ENCODE assay signal across 1 cellular context in genomic region chr12:6752931-6753771, GRCh38.
A peak's percentile ranks its signal among the peaks of the same experiment; 100 is the strongest.
TF ChIP-seq lines count a peak whose summit lies in the region.

MLF2 (minus strand) TSS chr12:6753141; CDS start chr12:6752334, 807 bp downstream.

TF ChIP-seq in HEK293, 187 proteins besides CTCF, POLR2A, EP300 and RAD21 (continued from another document and continues in another):
- TF ChIP-seq ZNF692 (tag by site-specific recombination; IDR thresholded peaks at IDR 0.05), result peak; percentile 86
- TF ChIP-seq ZNF2 (tag by site-specific recombination; IDR thresholded peaks at IDR 0.05), result peak; percentile 66
- peak; percentile 27; the same call in 1 of the 2 replicates for TF ChIP-seq ZSCAN23 (tag by site-specific recombination; IDR thresholded peaks at IDR 0.05)
- TF ChIP-seq ZNF558 (tag by site-specific recombination; IDR thresholded peaks at IDR 0.05), result peak; percentile 14; the same call in 1 of the 2 replicates
- TF ChIP-seq ZNF391 (tag by site-specific recombination; IDR thresholded peaks at IDR 0.05; ENCODE audit: borderline replicate concordance, low read depth), result 0 out of 2 replicates have a peak, but pooled peaks have one; percentile 28
- TF ChIP-seq ZFP69B (tag by site-specific recombination; IDR thresholded peaks at IDR 0.05), result peak; percentile 20; the same call in 1 of the 2 replicates
- no peak for TF ChIP-seq ZNF175 (tag by site-specific recombination; IDR thresholded peaks at IDR 0.05)
- no peak for TF ChIP-seq ZNF433 (tag by site-specific recombination; IDR thresholded peaks at IDR 0.05; ENCODE audit: low read depth)
- no peak for TF ChIP-seq ZNF670 (tag by site-specific recombination; IDR thresholded peaks at IDR 0.05; ENCODE audit: low read depth)
- no peak for TF ChIP-seq ZSCAN4 (tag by site-specific recombination; IDR thresholded peaks at IDR 0.05)
- no peak for TF ChIP-seq ZNF777 (tag by site-specific recombination; IDR thresholded peaks at IDR 0.05; ENCODE audit: borderline replicate concordance)
- TF ChIP-seq KLF8 (tag by site-specific recombination; IDR thresholded peaks at IDR 0.05), result peak; percentile 94
- no peak for TF ChIP-seq ZNF140 (tag by site-specific recombination; IDR thresholded peaks at IDR 0.05)
- 0 out of 2 replicates have a peak, but pooled peaks have one; percentile 20 for TF ChIP-seq BCL11A (tag by site-specific recombination; IDR thresholded peaks at IDR 0.05; ENCODE audit: low read depth)
- no peak for TF ChIP-seq ZNF48 (tag by site-specific recombination; IDR thresholded peaks at IDR 0.05)
- no peak for TF ChIP-seq ZNF488 (tag by site-specific recombination; IDR thresholded peaks at IDR 0.05)
- peak; percentile 8; the same call in 1 of the 2 replicates for TF ChIP-seq ZNF18 (tag by site-specific recombination; IDR thresholded peaks at IDR 0.05)
- TF ChIP-seq KLF16 (tag by site-specific recombination; IDR thresholded peaks at IDR 0.05), result peak; percentile 67
- peak; percentile 78 for TF ChIP-seq ZBTB21 (tag by site-specific recombination; IDR thresholded peaks at IDR 0.05)
- peak; percentile 27; the same call in 1 of the 2 replicates for TF ChIP-seq ZNF16 (tag by site-specific recombination; IDR thresholded peaks at IDR 0.05; ENCODE audit: low read depth)
- peak; percentile 75; the same call in 1 of the 2 replicates for TF ChIP-seq ZBTB7A (tag by site-specific recombination; IDR thresholded peaks at IDR 0.05; ENCODE audit: low read depth)
- TF ChIP-seq SALL2 (tag by site-specific recombination; IDR thresholded peaks at IDR 0.05; ENCODE audit: borderline replicate concordance), result no peak
- TF ChIP-seq KLF7 (tag by site-specific recombination; IDR thresholded peaks at IDR 0.05; ENCODE audit: borderline replicate concordance), result peak; percentile 89; the same call in 1 of the 2 replicates
- TF ChIP-seq IKZF3 (tag by site-specific recombination; IDR thresholded peaks at IDR 0.05), result peak; percentile 89
- TF ChIP-seq ZNF621 (tag by site-specific recombination; IDR thresholded peaks at IDR 0.05), result no peak
- TF ChIP-seq ZNF645 (tag by site-specific recombination; IDR thresholded peaks at IDR 0.05), result no peak
- TF ChIP-seq ZNF510 (tag by site-specific recombination; IDR thresholded peaks at IDR 0.05; ENCODE audit: insufficient replicate concordance), result no peak
- peak; percentile 93 for TF ChIP-seq ZBTB8A (tag by site-specific recombination; IDR thresholded peaks at IDR 0.05)
- no peak for TF ChIP-seq ZNF239 (tag by site-specific recombination; IDR thresholded peaks at IDR 0.05)
- no peak for TF ChIP-seq ZNF169 (tag by site-specific recombination; IDR thresholded peaks at IDR 0.05)
- TF ChIP-seq ZNF623 (tag by site-specific recombination; IDR thresholded peaks at IDR 0.05), result no peak
- TF ChIP-seq ZNF521 (tag by site-specific recombination; IDR thresholded peaks at IDR 0.05), result no peak
- TF ChIP-seq WT1 (tag by site-specific recombination; IDR thresholded peaks at IDR 0.05), result peak; percentile 77
- TF ChIP-seq SP7 (tag by site-specific recombination; IDR thresholded peaks at IDR 0.05), result peak; percentile 90
- 0 out of 2 replicates have a peak, but pooled peaks have one; percentile 30 for TF ChIP-seq GFI1B (tag by site-specific recombination; IDR thresholded peaks at IDR 0.05)
- TF ChIP-seq RBAK (tag by site-specific recombination; IDR thresholded peaks at IDR 0.05), result no peak
- TF ChIP-seq ZBTB10 (tag by site-specific recombination; IDR thresholded peaks at IDR 0.05), result peak; percentile 99
- TF ChIP-seq ZNF830 (tag by site-specific recombination; IDR thresholded peaks at IDR 0.05; ENCODE audit: low read depth), result no peak
- TF ChIP-seq ZNF248 (tag by site-specific recombination; IDR thresholded peaks at IDR 0.05), result no peak
- peak; percentile 87 for TF ChIP-seq ZBTB20 (tag by site-specific recombination; IDR thresholded peaks at IDR 0.05)
- TF ChIP-seq OSR2 (tag by site-specific recombination; IDR thresholded peaks at IDR 0.05), result peak; percentile 73
- TF ChIP-seq ZXDB (tag by site-specific recombination; IDR thresholded peaks at IDR 0.05), result peak; percentile 100
- TF ChIP-seq ZNF660 (tag by site-specific recombination; IDR thresholded peaks at IDR 0.05), result 0 out of 2 replicates have a peak, but pooled peaks have one; percentile 75
- TF ChIP-seq ZNF501 (tag by site-specific recombination; IDR thresholded peaks at IDR 0.05), result peak; percentile 91
- TF ChIP-seq EGR2 (tag by site-specific recombination; IDR thresholded peaks at IDR 0.05; ENCODE audit: low read depth), result peak; percentile 77
- no peak for TF ChIP-seq YY2 (tag by site-specific recombination; IDR thresholded peaks at IDR 0.05)
- 0 out of 2 replicates have a peak, but pooled peaks have one; percentile 21 for TF ChIP-seq TSHZ1 (tag by site-specific recombination; IDR thresholded peaks at IDR 0.05; ENCODE audit: borderline replicate concordance)
- TF ChIP-seq OVOL3 (tag by site-specific recombination; IDR thresholded peaks at IDR 0.05), result 0 out of 2 replicates have a peak, but pooled peaks have one; percentile 43
- peak; percentile 90 for TF ChIP-seq ZIC2 (tag by site-specific recombination; IDR thresholded peaks at IDR 0.05)
- no peak for TF ChIP-seq ZNF350 (tag by site-specific recombination; IDR thresholded peaks at IDR 0.05)
- peak; percentile 99 for TF ChIP-seq ATF2 (tag by site-specific recombination; IDR thresholded peaks at IDR 0.05; ENCODE audit: low read depth)
- TF ChIP-seq ZFP41 (tag by site-specific recombination; IDR thresholded peaks at IDR 0.05; ENCODE audit: borderline replicate concordance), result no peak
- TF ChIP-seq ZNF394 (tag by site-specific recombination; IDR thresholded peaks at IDR 0.05; ENCODE audit: borderline replicate concordance), result peak; percentile 89; the same call in 1 of the 2 replicates
- TF ChIP-seq KLF17 (tag by site-specific recombination; IDR thresholded peaks at IDR 0.05), result peak; percentile 60
- no peak for TF ChIP-seq FEZF1 (tag by site-specific recombination; IDR thresholded peaks at IDR 0.05)
- TF ChIP-seq PRDM1 (tag by site-specific recombination; IDR thresholded peaks at IDR 0.05), result no peak
- peak; percentile 93 for TF ChIP-seq ZNF335 (tag by site-specific recombination; conservative IDR thresholded peaks at IDR 0.05)
- no peak for TF ChIP-seq ZNF585B (tag by site-specific recombination; IDR thresholded peaks at IDR 0.05)
- TF ChIP-seq ZNF549 (tag by site-specific recombination; IDR thresholded peaks at IDR 0.05), result no peak
